ENCODE assay signal across 12 cellular contexts in the genomic region with DNA sequence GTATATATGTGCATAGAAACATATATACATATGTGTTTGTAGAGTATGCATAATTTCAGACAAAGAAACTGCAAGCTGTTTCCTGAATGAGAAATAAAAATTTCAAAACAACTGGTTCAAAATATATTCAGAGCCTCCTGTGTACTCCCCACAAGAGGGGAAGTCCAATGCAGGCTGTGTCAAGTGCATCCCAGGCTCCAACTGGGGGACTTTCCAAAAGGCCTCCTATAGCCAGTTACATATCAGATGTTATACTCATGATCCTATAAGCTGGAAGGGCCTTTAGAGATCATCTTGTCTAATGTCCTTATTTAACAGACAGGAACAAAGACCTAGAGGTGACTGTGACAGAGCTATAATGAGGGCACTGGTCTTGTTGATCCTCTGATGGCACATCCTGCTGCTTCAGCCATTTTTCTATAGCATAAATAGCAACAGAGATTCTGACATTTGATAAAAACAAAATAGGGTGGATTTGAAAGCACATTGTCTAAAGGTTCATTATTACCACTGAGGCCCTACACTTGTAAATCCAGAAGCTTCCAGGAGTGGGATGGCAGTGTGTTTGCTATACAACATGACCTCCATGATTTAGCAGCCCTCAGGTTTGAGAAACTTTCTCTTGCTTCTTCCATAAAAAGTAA. TPM values are rescaled to one million over a fixed set of nuclear protein-coding genes. Genes with fewer than 3 reads are reported as not detected.
A peak's percentile ranks its signal among the peaks of the same experiment; 100 is the strongest.
DNase-seq lines count a peak whose midpoint lies in the region; ATAC-seq, FAIRE-seq and TF ChIP-seq lines count a peak whose summit lies in the region.
"Had no signal": no experiment of that assay in that cellular context is flagged by ENCODE, and none has a peak within 500 bp of the region (broad histone marks: within the 10 kb centered on the region; RNA-seq: fewer than 3 reads in every experiment).

No MANE protein-coding gene starts in this region.

- peak; percentile 33 for ATAC-seq in GM18519 (IDR thresholded peaks at IDR 0.05; ENCODE audit: low FRiP score, unreplicated experiment)
- ATAC-seq in GM21515 (IDR thresholded peaks at IDR 0.05; ENCODE audit: unreplicated experiment) = peak; percentile 36
- peak; percentile 27 for ATAC-seq in HG03342 (IDR thresholded peaks at IDR 0.05; ENCODE audit: unreplicated experiment)
- ATAC-seq in heart left ventricle = no peak
- ATAC-seq: Panc1 had no signal

- no peaks in the 10 kb centered on the region for H3K27me3 ChIP-seq in hepatocyte
- H3K27me3 ChIP-seq in heart left ventricle = no peaks in the 10 kb centered on the region
- no peaks in the 10 kb centered on the region for H3K27me3 ChIP-seq in GM23248 (replicated peaks; ENCODE audit: insufficient read depth)

- no peaks in the 10 kb centered on the region for H3K9me3 ChIP-seq in hepatocyte (ENCODE audit: low read depth)
- H3K9me3 ChIP-seq in kidney (ENCODE audit: control insufficient read depth in 1 of 2, low read length in 2 of 2) = no peaks in the 10 kb centered on the region
- H3K9me3 ChIP-seq in heart left ventricle = no peaks in the 10 kb centered on the region
- H3K9me3 ChIP-seq in GM23248 (ENCODE audit: low read depth) = no peaks in the 10 kb centered on the region
- H3K9me3 ChIP-seq: HAP-1 had no signal

- peak overlapping the region; percentile 21 for H3K27ac ChIP-seq in hepatocyte
- no peak overlapping the region for H3K27ac ChIP-seq in kidney (ENCODE audit: low read depth in 2 of 2, low read length in 2 of 2)
- H3K27ac ChIP-seq in heart left ventricle = peak overlapping the region in 1 of 12 donors; percentile 25
- H3K27ac ChIP-seq in GM23248 = no peak overlapping the region

- TF ChIP-seq CTCF in hepatocyte (IDR thresholded peaks at IDR 0.05; ENCODE audit: poor library complexity) (no peak), kidney (IDR thresholded peaks at IDR 0.05; ENCODE audit: borderline replicate concordance, extremely low read depth, insufficient read depth) (no peak), GM20000 (IDR thresholded peaks at IDR 0.05; ENCODE audit: extremely low read depth, missing control alignments) (no peak), heart left ventricle (IDR thresholded peaks at IDR 0.05) (no peak)

- intact Hi-C loops in kidney (cut with DNase I) = no loop called here
- intact Hi-C loops in heart left ventricle (cut with DNase I) = no loop called here

- no peak for FAIRE-seq in kidney (lab: Jason Lieb, UNC)

- H3K4me1 ChIP-seq in hepatocyte (ENCODE audit: insufficient read depth) (peaks cover 22% of the 10 kb centered on the region), kidney (ENCODE audit: control insufficient read depth in 1 of 2, insufficient read depth in 1 of 2, low read depth in 1 of 2, low read length in 2 of 2) (no peaks in the 10 kb centered on the region), heart left ventricle (peaks cover 0 to 28% (median 0%) of the 10 kb centered on the region in 12 donors), GM23248 (ENCODE audit: insufficient read depth) (peaks cover 10% of the 10 kb centered on the region)
- H3K4me1 ChIP-seq: HAP-1 had no signal

- in situ Hi-C loops in GM23248 (cut with MboI) = no loop called here

- no peaks in the 10 kb centered on the region for H3K79me2 ChIP-seq in hepatocyte
- no peaks in the 10 kb centered on the region for H3K79me2 ChIP-seq in GM23248 (ENCODE audit: insufficient read depth)

- no peaks in the 10 kb centered on the region for H4K20me1 ChIP-seq in hepatocyte (ENCODE audit: insufficient read depth, poor library complexity, severe bottlenecking)
- no peaks in the 10 kb centered on the region for H4K20me1 ChIP-seq in GM23248 (ENCODE audit: insufficient read depth)

- H3K4me2 ChIP-seq in hepatocyte (no peak overlapping the region), GM23248 (ENCODE audit: unreplicated experiment) (no peak overlapping the region)

- no peak overlapping the region for H3K4me3 ChIP-seq in hepatocyte
- H3K4me3 ChIP-seq in kidney (ENCODE audit: low read length in 2 of 2) = no peak overlapping the region
- H3K4me3 ChIP-seq in heart left ventricle = no peak overlapping the region
- H3K4me3 ChIP-seq in GM23248 = no peak overlapping the region
- H3K4me3 ChIP-seq: HAP-1 had no signal

- H3K9me2 ChIP-seq in hepatocyte (replicated peaks; ENCODE audit: insufficient read depth) (no peaks in the 10 kb centered on the region), GM23248 (ENCODE audit: insufficient read depth) (no peaks in the 10 kb centered on the region)

- H3F3A ChIP-seq in GM23248 (ENCODE audit: insufficient read depth) = peaks cover 7% of the 10 kb centered on the region

- H2AFZ ChIP-seq in hepatocyte = no peak overlapping the region
- H2AFZ ChIP-seq in GM23248 = no peak overlapping the region

- H3K36me3 ChIP-seq in hepatocyte (replicated peaks; ENCODE audit: insufficient read depth, low read depth) (no peaks in the 10 kb centered on the region), kidney (ENCODE audit: control insufficient read depth in 1 of 2, insufficient read depth in 2 of 2, low read length in 2 of 2) (no peaks in the 10 kb centered on the region), heart left ventricle (peaks cover 0 to 1% (median 0%) of the 10 kb centered on the region in 9 donors), GM23248 (ENCODE audit: low read depth) (no peaks in the 10 kb centered on the region)
- H3K36me3 ChIP-seq: HAP-1 had no signal

- H3K9ac ChIP-seq in kidney (ENCODE audit: low read length in 2 of 2) (no peak overlapping the region), GM23248 (no peak overlapping the region)

- DNase-seq in hepatocyte (ENCODE audit: low spot score) = no peak
- no peak for DNase-seq in kidney
- DNase-seq in GM20000 (ENCODE audit: low spot score) = no peak
- no peak for DNase-seq in heart left ventricle
- no peak for DNase-seq in GM23248
- DNase-seq: DMS79 treated with DMSO at 0.1 percent for 48 hours, posterior cingulate gyrus had no signal

- no peak for TF ChIP-seq POLR2A in heart left ventricle (IDR thresholded peaks at IDR 0.05)

RNA-seq across cellular contexts. Expression of a gene that starts 13.5 kb away (rescaled TPM):
- total RNA-seq in hepatocyte (16.2 and 17.7 TPM in 2 replicates), kidney (23.2 TPM), heart left ventricle (1 to 10 TPM in 3 of 9 donors, under 1 TPM in 6; 0.26 to 5.2 (median 0.81) TPM)
- polyA plus RNA-seq in hepatocyte (4.2 and 8.1 TPM in 2 replicates), kidney (ENCODE audit: insufficient read depth, low read depth, low replicate concordance) (3.8 TPM), heart left ventricle (under 1 TPM; 0.30 to 0.67 TPM), GM23248 (2016; fragmentation: Nextera tagmentation; extraction: Ambion mirVana) (0.58 and 0.69 TPM in 2 replicates)
- total RNA-seq in GM23248 (2014; rRNA removed; shearing (Covaris generic)) = 0.38 and 0.65 TPM in 2 replicates

Comparison
In these comparisons a context has a peak if more than half of its experiments do, and no peak if none do; other contexts are left out.
1. ATAC-seq: peak in GM18519 (single experiment), GM21515 (single experiment) and HG03342 (single experiment); none in heart left ventricle (0 of 4).